Comparison of ENCODE assay signal across 13 cellular contexts in the genomic region with DNA sequence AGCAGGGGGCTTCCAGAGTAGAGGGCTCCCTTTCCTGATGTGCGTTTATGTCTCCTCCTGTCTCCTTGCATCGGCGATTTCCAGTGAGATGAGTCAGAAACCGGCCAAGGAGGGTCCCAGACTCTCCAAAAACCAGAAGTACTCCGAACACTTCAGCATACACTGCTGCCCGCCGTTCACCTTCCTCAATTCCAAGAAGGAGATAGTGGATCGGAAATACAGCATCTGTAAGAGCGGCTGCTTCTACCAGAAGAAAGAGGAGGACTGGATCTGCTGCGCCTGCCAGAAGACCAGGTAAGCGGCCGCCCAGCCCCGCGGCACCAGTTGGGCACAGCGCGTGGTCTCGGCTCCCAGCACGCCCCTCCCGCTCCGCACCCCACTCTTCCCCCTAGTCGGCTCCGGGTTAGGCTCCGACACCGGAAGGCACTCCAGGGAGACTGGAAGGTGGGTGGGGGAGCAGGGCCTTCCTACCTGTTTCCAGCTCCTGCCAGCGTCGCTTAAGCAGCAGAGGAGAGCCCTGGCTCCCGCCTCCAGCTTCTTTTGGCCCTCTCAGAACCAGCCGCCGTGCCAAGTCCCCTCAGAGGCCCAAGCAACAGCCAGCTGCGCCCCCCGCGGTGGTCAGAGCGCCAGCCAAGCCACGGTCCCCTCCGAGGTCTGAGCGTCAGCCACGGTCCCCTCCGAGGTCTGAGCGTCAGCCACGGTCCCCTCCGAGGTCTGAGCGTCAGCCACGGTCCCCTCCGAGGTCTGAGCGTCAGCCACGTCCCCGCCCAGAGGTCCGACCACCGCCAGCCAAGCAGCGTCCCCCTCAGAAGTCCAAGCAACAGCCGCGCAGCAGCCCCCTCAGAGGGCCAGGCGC. TPM values are rescaled to one million over a fixed set of nuclear protein-coding genes. Genes with fewer than 3 reads are reported as not detected.
A peak's percentile ranks its signal among the peaks of the same experiment; 100 is the strongest.
DNase-seq lines count a peak whose midpoint lies in the region; ATAC-seq, FAIRE-seq and TF ChIP-seq lines count a peak whose summit lies in the region.
"Had no signal": no experiment of that assay in that cellular context is flagged by ENCODE, and none has a peak within 500 bp of the region (broad histone marks: within the 10 kb centered on the region; RNA-seq: fewer than 3 reads in every experiment).

No MANE protein-coding gene starts in this region.

- no peak overlapping the region for H3K4me2 ChIP-seq in GM12878 (ENCODE audit: control insufficient read depth, insufficient read depth)

- SMC1A ChIA-PET in GM12878 (lab: Charles Lee; ENCODE audit: uncharacterized antibody, unreplicated experiment) = no interaction called here

- H3K9ac ChIP-seq in GM12878 (ENCODE audit: control insufficient read depth, insufficient read depth, low read length) = no peak overlapping the region

- POLR2A ChIA-PET in GM12878 (lab: Charles Lee) = no interaction called here

- intact Hi-C loops in GM12878 (cut with micrococcal nuclease; ENCODE audit: unreplicated experiment) = no loop called here

- in situ Hi-C loops in GM12878 (cut with MboI) = no loop called here

- peaks cover 0 to 14% of the 10 kb centered on the region in 2 experiments for H3K27me3 ChIP-seq in GM12878 (replicated peaks in 1 of 2; ENCODE audit: control insufficient read depth in 2 of 2, insufficient read depth in 2 of 2, low read length in 1 of 2)
- peaks cover 7% of the 10 kb centered on the region for H3K27me3 ChIP-seq in kidney epithelial cell (ENCODE audit: control insufficient read depth, insufficient read depth, low read length)
- H3K27me3 ChIP-seq in suprapubic skin = peaks cover 31% of the 10 kb centered on the region

- H2AFZ ChIP-seq in GM12878 (ENCODE audit: control insufficient read depth, low read depth, low read length) = no peak overlapping the region

- DNase-seq in NCI-H524 (lab: John Stamatoyannopoulos, UW) (peak; percentile 7 to 32), NCI-H524 treated with DMSO at 0.1 percent for 48 hours (lab: John Stamatoyannopoulos, UW) (no peak), GM12878 (ENCODE audit: low read depth, low spot score) (no peak), kidney epithelial cell (ENCODE audit: low read depth) (no peak), suprapubic skin (ENCODE audit: low spot score in 2 of 2) (no peak), erythroblast (lab: John Stamatoyannopoulos, UW) (no peak)
- DNase-seq in stimulated activated CD4-positive, alpha-beta T cell treated with anti-CD3 and anti-CD28 coated beads, Interleukin-15, amount 100 ng/mL, for 24 hours = no peak
- DNase-seq in activated CD4-positive, alpha-beta T cell treated with anti-CD3 and anti-CD28 coated beads, Interleukin-2, amount 50 U/mL, for 4 hours = no peak
- DNase-seq: activated T-cell treated with anti-CD3 and anti-CD28 coated beads, Interleukin-2, amount 50 U/mL, for 1 hour; Caco-2; NCI-H187 had no signal

- BruUV-seq in GM12878 (replicated peaks; lab: Mats Ljungman, UMichigan) = no TSS peak

- TF ChIP-seq CTCF in GM12878 (IDR thresholded peaks at IDR 0.05 in 2 of 3, conservative IDR thresholded peaks at IDR 0.05 in 1 of 3; ENCODE audit: control insufficient read depth in 2 of 3, extremely low read depth in 1 of 3, insufficient read depth in 1 of 3, low read depth in 3 of 3, low read length in 3 of 3) = no peak
- TF ChIP-seq CTCF in kidney epithelial cell (IDR thresholded peaks at IDR 0.05; ENCODE audit: insufficient read depth, low read length, poor library complexity, severe bottlenecking) = no peak
- TF ChIP-seq CTCF in suprapubic skin (IDR thresholded peaks at IDR 0.05) = no peak

- no peak for FAIRE-seq in GM12878 (lab: Jason Lieb, UNC)

- RAD21 ChIA-PET in GM12878 (lab: Charles Lee; ENCODE audit: unreplicated experiment) = no interaction called here

- no peak for ATAC-seq in GM12878

- H3K27ac ChIP-seq in GM12878 (ENCODE audit: control insufficient read depth, insufficient read depth) (no peak overlapping the region), suprapubic skin (no peak overlapping the region)

- H3K36me3 ChIP-seq in GM12878 (ENCODE audit: control insufficient read depth in 2 of 2, insufficient read depth in 2 of 2, low read length in 1 of 2) (no peaks in the 10 kb centered on the region), kidney epithelial cell (ENCODE audit: control insufficient read depth, insufficient read depth, low read length) (no peaks in the 10 kb centered on the region), suprapubic skin (no peaks in the 10 kb centered on the region)

- H3K4me1 ChIP-seq in GM12878 (ENCODE audit: control insufficient read depth, insufficient read depth, low read length) = no peaks in the 10 kb centered on the region
- H3K4me1 ChIP-seq in suprapubic skin = no peaks in the 10 kb centered on the region
- H3K4me1 ChIP-seq: Caco-2 had no signal

- no peaks in the 10 kb centered on the region for H4K20me1 ChIP-seq in GM12878 (ENCODE audit: control insufficient read depth, insufficient read depth)

- TF ChIP-seq POLR2A in GM12878 (IDR thresholded peaks at IDR 0.05; ENCODE audit: low read depth, low read length) = no peak
- no peak for TF ChIP-seq POLR2A in suprapubic skin (IDR thresholded peaks at IDR 0.05)
- no peak for TF ChIP-seq POLR2A in erythroblast (IDR thresholded peaks at IDR 0.05; ENCODE audit: low read length)

- H3K4me3 ChIP-seq in GM12878 (no peak overlapping the region), kidney epithelial cell (ENCODE audit: low read depth, low read length) (peak overlapping the region; percentile 45), suprapubic skin (peak overlapping the region; percentile 16)

- TF ChIP-seq EP300 in GM12878 (IDR thresholded peaks at IDR 0.05; ENCODE audit: borderline replicate concordance in 1 of 2, control insufficient read depth in 1 of 2, low read depth in 2 of 2, low read length in 2 of 2) = no peak
- TF ChIP-seq EP300 in suprapubic skin (IDR thresholded peaks at IDR 0.05) = no peak

- WGBS in GM12878 (ENCODE audit: insufficient coverage, insufficient replicate concordance, low lambda C conversion rate, missing lambda C conversion rate) = 26% methylated on average over 51 of the region's 53 CpGs
- 32% methylated on average over 26 of the region's 53 CpGs for WGBS in suprapubic skin

- no peaks in the 10 kb centered on the region for H3K79me2 ChIP-seq in GM12878 (ENCODE audit: control insufficient read depth, insufficient read depth, low read length)

- no peak for TF ChIP-seq RAD21 in GM12878 (IDR thresholded peaks at IDR 0.05; ENCODE audit: insufficient read depth, low read depth, low read length)

- H3K9me3 ChIP-seq in GM12878 (replicated peaks; ENCODE audit: control insufficient read depth, insufficient read depth, low read length) (no peaks in the 10 kb centered on the region), suprapubic skin (no peaks in the 10 kb centered on the region)
- H3K9me3 ChIP-seq: Caco-2 had no signal

- CTCF ChIA-PET in GM12878 (lab: Yijun Ruan, JAX) = no interaction called here

TF ChIP-seq in GM12878, 131 proteins besides CTCF, POLR2A, EP300 and RAD21:
- TF ChIP-seq SUZ12 (IDR thresholded peaks at IDR 0.05; ENCODE audit: unreplicated experiment) (peak; percentile 37), RAD51 (IDR thresholded peaks at IDR 0.05) (no peak)

RNA-seq across cellular contexts. Expression of gene MOBP, which starts 34.7 kb away (rescaled TPM):
- 0.15 TPM in 1 of 2 replicates, not detected in the other for total RNA-seq in GM12878 (2013; cell fraction: nucleolus; rRNA removed)
- 0.11 TPM in 1 of 2 replicates, not detected in the other for total RNA-seq in GM12878 (2014; rRNA removed)
- 0.04 and 0.09 TPM in 2 replicates for total RNA-seq in GM12878 (2014; rRNA removed; fragmentation: Illumina TruSeq; extraction: Trizol)
- total RNA-seq in GM12878 (2021) = 0.08 TPM in 1 of 2 replicates, not detected in the other
- polyA plus RNA-seq in GM12878 (2011; ENCODE audit: low read depth) = not detected
- 0.06 TPM in 1 of 2 replicates, not detected in the other for polyA plus RNA-seq in GM12878 (2011; rRNA removed)
- 0.02 TPM in 1 of 2 replicates, not detected in the other for polyA plus RNA-seq in GM12878 (2011; cell fraction: cytosol; rRNA removed)
- polyA plus RNA-seq in GM12878 (2011; cell fraction: nucleus; rRNA removed) = not detected in 2 replicates
- 0.07 and 0.11 TPM in 2 replicates for polyA plus RNA-seq in GM12878 (2012)
- 0.05 and 0.09 TPM in 2 replicates for polyA plus RNA-seq in GM12878 (2014; fragmentation: Illumina TruSeq; extraction: Trizol)
- under 1 TPM in 1 of 2 experiments, not detected in 1; 0.05 TPM for polyA plus RNA-seq in GM12878 (2014; fragmentation: Nextera tagmentation; extraction: Ambion mirVana)
- 0.09 and 0.10 TPM in 2 replicates for polyA plus RNA-seq in GM12878 (2014; rRNA removed)
- polyA plus RNA-seq in GM12878 (2016; fragmentation: Nextera tagmentation; extraction: Ambion mirVana) = not detected
- not detected in 2 replicates for polyA minus RNA-seq in GM12878 (2011; rRNA and poly(A)+ RNA removed)
- not detected in 2 replicates for polyA minus RNA-seq in GM12878 (2011; cell fraction: cytosol; rRNA and poly(A)+ RNA removed)
- not detected in 2 replicates for polyA minus RNA-seq in GM12878 (2011; cell fraction: nucleus; rRNA and poly(A)+ RNA removed)
- 0.08 and 0.75 TPM in 2 replicates for total RNA-seq in kidney epithelial cell
- total RNA-seq in suprapubic skin = not detected
- total RNA-seq: liver, neural crest cell had no signal
- polyA plus RNA-seq: liver had no signal

Comparison
In these comparisons a context has a peak if more than half of its experiments do, and no peak if none do; other contexts are left out.
1. DNase-seq: peak in NCI-H524 (2 of 2); none in NCI-H524 treated with DMSO at 0.1 percent for 48 hours (single experiment), GM12878 (single experiment), kidney epithelial cell (single experiment), suprapubic skin (0 of 2), stimulated activated CD4-positive, alpha-beta T cell treated with anti-CD3 and anti-CD28 coated beads, Interleukin-15, amount 100 ng/mL, for 24 hours (single experiment), erythroblast (0 of 2) and activated CD4-positive, alpha-beta T cell treated with anti-CD3 and anti-CD28 coated beads, Interleukin-2, amount 50 U/mL, for 4 hours (0 of 2).